Comparison of ENCODE assay signal across 9 cellular contexts in the genomic region with DNA sequence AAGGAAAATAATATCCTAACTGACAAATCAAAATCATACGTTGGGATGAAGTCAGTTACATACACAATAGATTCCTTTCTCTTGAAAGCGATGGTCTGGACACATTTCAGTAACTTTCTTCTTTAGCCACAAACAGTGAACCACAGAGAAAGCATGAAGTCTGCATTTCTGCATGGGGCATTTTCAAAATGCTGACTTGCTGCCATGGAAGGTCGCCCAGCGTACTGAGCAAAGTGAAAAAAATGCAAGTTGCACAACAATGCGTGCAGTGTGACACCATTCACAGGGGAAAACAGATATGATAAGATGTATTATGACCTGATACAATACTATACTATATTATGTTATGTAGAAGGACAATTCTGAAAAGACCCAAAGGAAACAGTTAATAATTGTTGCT.
DNase-seq lines count a peak whose midpoint lies in the region; ATAC-seq and TF ChIP-seq lines count a peak whose summit lies in the region.
"Had no signal": no experiment of that assay in that cellular context is flagged by ENCODE, and none has a peak within 500 bp of the region (broad histone marks: within the 10 kb centered on the region; RNA-seq: fewer than 3 reads in every experiment).

No MANE protein-coding gene starts in this region.

- H3K9me3 Mint-ChIP-seq in activated T-cell treated with anti-CD3 and anti-CD28 coated beads, Interleukin-2, amount 50 U/mL, for 72 hours: no peaks in the 10 kb centered on the region

- H3K4me3 ChIP-seq in heart left ventricle: no peak overlapping the region
- no peak overlapping the region for H3K4me3 ChIP-seq in psoas muscle

- H3K36me3 Mint-ChIP-seq in activated T-cell treated with anti-CD3 and anti-CD28 coated beads, Interleukin-2, amount 50 U/mL, for 72 hours (ENCODE audit: insufficient read depth in 2 of 2): no peaks in the 10 kb centered on the region

- intact Hi-C loops in heart left ventricle (cut with DNase I): no loop called here
- intact Hi-C loops in psoas muscle (cut with DNase I): no loop called here

- ATAC-seq in heart left ventricle (peak in 3 of 4 donors; percentile 70 to 82 (median 79)), psoas muscle (peak; percentile 44 to 77 (median 72)), HG02981 (IDR thresholded peaks at IDR 0.05; ENCODE audit: unreplicated experiment) (no peak)
- no peak for ATAC-seq in activated T-cell treated with anti-CD3 and anti-CD28 coated beads, Interleukin-2, amount 50 U/mL, for 72 hours (replicated peaks in 1 of 2)

- TF ChIP-seq CTCF in heart left ventricle (IDR thresholded peaks at IDR 0.05) (no peak), psoas muscle (IDR thresholded peaks at IDR 0.05) (no peak)

- H3K27me3 ChIP-seq in heart left ventricle (no peaks in the 10 kb centered on the region), psoas muscle (ENCODE audit: insufficient read depth in 3 of 3, low read length in 2 of 3) (no peaks in the 10 kb centered on the region)

- H3K36me3 ChIP-seq in heart left ventricle (no peaks in the 10 kb centered on the region), psoas muscle (ENCODE audit: insufficient read depth in 1 of 2, low read depth in 1 of 2) (no peaks in the 10 kb centered on the region)

- peak; percentile 30 for DNase-seq in Daoy (ENCODE audit: low read depth)
- DNase-seq in amniotic epithelial cell (ENCODE audit: low read depth): peak; percentile 90
- DNase-seq in heart left ventricle: peak in 2 of 5 donors; percentile 48 to 49
- DNase-seq in psoas muscle: peak; percentile 59 to 61
- no peak for DNase-seq in ecto neural progenitor cell (ENCODE audit: low spot score)
- DNase-seq in activated T-cell treated with anti-CD3 and anti-CD28 coated beads, Interleukin-2, amount 50 U/mL, for 72 hours: no peak
- no peak for DNase-seq in activated T-cell treated with anti-CD3 and anti-CD28 coated beads, Interleukin-2, amount 50 U/mL, for 48 hours
- DNase-seq: NCI-H2171 had no signal

- H3K4me1 Mint-ChIP-seq in activated T-cell treated with anti-CD3 and anti-CD28 coated beads, Interleukin-2, amount 50 U/mL, for 72 hours (ENCODE audit: low read depth): no peaks in the 10 kb centered on the region

- H3K9me3 ChIP-seq in heart left ventricle (peaks cover 0 to 11% (median 0%) of the 10 kb centered on the region in 12 donors), psoas muscle (no peaks in the 10 kb centered on the region)

- H3K27ac Mint-ChIP-seq in activated T-cell treated with anti-CD3 and anti-CD28 coated beads, Interleukin-2, amount 50 U/mL, for 72 hours: no peak overlapping the region

- 27 to 42% (median 34%) methylated on average over 5 of the region's 5 CpGs for WGBS in heart left ventricle, 4 donors
- WGBS in psoas muscle, 3 donors: 19 to 23% (median 19%) methylated on average over 5 of the region's 5 CpGs

- peaks cover 0 to 14% (median 5%) of the 10 kb centered on the region in 12 donors for H3K4me1 ChIP-seq in heart left ventricle
- no peaks in the 10 kb centered on the region for H3K4me1 ChIP-seq in psoas muscle

- H3K27ac ChIP-seq in heart left ventricle: peak overlapping the region in 5 of 12 donors; percentile 1 to 39 (median 11)
- H3K27ac ChIP-seq in psoas muscle: no peak overlapping the region

- no peak overlapping the region for H3K4me3 Mint-ChIP-seq in activated T-cell treated with anti-CD3 and anti-CD28 coated beads, Interleukin-2, amount 50 U/mL, for 72 hours

- no peaks in the 10 kb centered on the region for H3K27me3 Mint-ChIP-seq in activated T-cell treated with anti-CD3 and anti-CD28 coated beads, Interleukin-2, amount 50 U/mL, for 72 hours (ENCODE audit: low read depth)

- TF ChIP-seq POLR2A in heart left ventricle (IDR thresholded peaks at IDR 0.05): no peak

Comparison
In these comparisons a context has a peak if more than half of its experiments do, and no peak if none do; other contexts are left out.
1. DNase-seq: peak in Daoy (single experiment), amniotic epithelial cell (single experiment) and psoas muscle (2 of 2); none in ecto neural progenitor cell (single experiment), activated T-cell treated with anti-CD3 and anti-CD28 coated beads, Interleukin-2, amount 50 U/mL, for 72 hours (0 of 2) and activated T-cell treated with anti-CD3 and anti-CD28 coated beads, Interleukin-2, amount 50 U/mL, for 48 hours (0 of 2).
2. ATAC-seq: peak in heart left ventricle (3 of 4) and psoas muscle (4 of 4); none in HG02981 (single experiment) and activated T-cell treated with anti-CD3 and anti-CD28 coated beads, Interleukin-2, amount 50 U/mL, for 72 hours (0 of 2).